1 cellular context compared by ENCODE assay signal in the genomic region with DNA sequence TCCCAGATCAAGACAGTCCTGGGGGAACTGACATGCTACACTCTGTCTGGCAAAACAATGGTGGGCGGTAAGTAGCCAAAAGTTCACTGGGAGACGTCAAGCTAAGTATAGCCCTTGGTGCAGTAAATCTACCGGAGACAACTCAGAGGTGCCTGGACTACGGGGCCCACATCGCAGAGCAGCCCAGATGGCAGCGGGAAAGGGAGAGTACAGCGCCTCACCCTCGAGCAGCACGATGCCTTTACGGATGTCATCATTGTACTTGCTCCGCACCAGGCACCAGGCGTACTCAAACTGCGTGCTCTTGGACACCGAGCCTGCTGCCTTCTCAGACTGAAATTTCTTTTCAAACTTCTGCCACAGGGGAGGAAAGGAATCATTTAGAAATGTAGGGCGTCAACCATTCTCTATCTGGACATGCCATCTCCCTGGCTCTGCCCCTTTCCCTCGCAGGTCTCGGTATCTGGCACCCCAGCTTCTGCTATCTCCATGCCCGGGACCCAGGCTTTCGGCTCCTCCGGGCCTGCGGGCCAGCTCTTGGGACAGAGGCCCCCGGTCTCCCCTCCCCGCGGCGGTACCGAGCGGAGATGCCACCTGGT.
TF ChIP-seq lines count a peak whose summit lies in the region.

No MANE protein-coding gene starts in this region.

TF ChIP-seq in HEK293, 187 proteins besides CTCF, POLR2A, EP300 and RAD21 (continued from another document):
- peak; percentile 98 for TF ChIP-seq PATZ1 (tag by site-specific recombination; IDR thresholded peaks at IDR 0.05)
- TF ChIP-seq ZBTB8A (tag by site-specific recombination; IDR thresholded peaks at IDR 0.05): no peak
- peak; percentile 70; the same call in 1 of the 2 replicates for TF ChIP-seq ZFP69B (tag by site-specific recombination; IDR thresholded peaks at IDR 0.05)
- TF ChIP-seq SETDB1 (IDR thresholded peaks at IDR 0.05; ENCODE audit: insufficient read length, low read length): no peak
- TF ChIP-seq MEIS1 (CRISPR knock-in tag; IDR thresholded peaks at IDR 0.05; ENCODE audit: borderline replicate concordance): no peak
- TF ChIP-seq SP7 (tag by site-specific recombination; IDR thresholded peaks at IDR 0.05): peak; percentile 91
- no peak for TF ChIP-seq KLF7 (tag by site-specific recombination; IDR thresholded peaks at IDR 0.05; ENCODE audit: borderline replicate concordance)
- no peak for TF ChIP-seq GLI4 (tag by site-specific recombination; IDR thresholded peaks at IDR 0.05)
- 0 out of 2 replicates have a peak, but pooled peaks have one; percentile 43 for TF ChIP-seq BCL11B (tag by site-specific recombination; IDR thresholded peaks at IDR 0.05; ENCODE audit: low read depth)
- no peak for TF ChIP-seq ZNF830 (tag by site-specific recombination; IDR thresholded peaks at IDR 0.05; ENCODE audit: low read depth)
- TF ChIP-seq ZNF660 (tag by site-specific recombination; IDR thresholded peaks at IDR 0.05): no peak
- TF ChIP-seq, protein P1, sequence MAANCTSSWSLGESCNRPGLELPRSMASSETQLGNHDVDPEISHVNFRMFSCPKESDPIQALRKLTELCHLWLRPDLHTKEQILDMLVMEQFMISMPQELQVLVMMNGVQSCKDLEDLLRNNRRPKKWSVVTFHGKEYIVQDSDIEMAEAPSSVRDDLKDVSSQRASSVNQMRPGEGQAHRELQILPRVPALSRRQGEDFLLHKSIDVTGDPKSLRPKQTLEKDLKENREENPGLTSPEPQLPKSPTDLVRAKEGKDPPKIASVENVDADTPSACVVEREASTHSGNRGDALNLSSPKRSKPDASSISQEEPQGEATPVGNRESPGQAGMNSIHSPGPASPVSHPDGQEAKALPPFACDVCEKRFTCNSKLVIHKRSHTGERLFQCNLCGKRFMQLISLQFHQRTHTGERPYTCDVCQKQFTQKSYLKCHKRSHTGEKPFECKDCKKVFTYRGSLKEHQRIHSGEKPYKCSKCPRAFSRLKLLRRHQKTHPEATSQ (tag by site-specific recombination; IDR thresholded peaks at IDR 0.05): no peak
- TF ChIP-seq GLIS2 (tag by site-specific recombination; IDR thresholded peaks at IDR 0.05): 0 out of 2 replicates have a peak, but pooled peaks have one; percentile 61
- 0 out of 2 replicates have a peak, but pooled peaks have one; percentile 67 for TF ChIP-seq ZNF324 (tag by site-specific recombination; IDR thresholded peaks at IDR 0.05)
- peak; percentile 9; the same call in 1 of the 2 replicates for TF ChIP-seq PRDM10 (tag by site-specific recombination; IDR thresholded peaks at IDR 0.05)
- TF ChIP-seq ZNF416 (tag by site-specific recombination; IDR thresholded peaks at IDR 0.05): peak; percentile 97
